ENCODE assay signal across 17 cellular contexts in genomic region chr3:53772562-53773329, GRCh38.
DNase-seq lines count a peak whose midpoint lies in the region; ATAC-seq, FAIRE-seq and TF ChIP-seq lines count a peak whose summit lies in the region.
"Had no signal": no experiment of that assay in that cellular context is flagged by ENCODE, and none has a peak within 500 bp of the region (broad histone marks: within the 10 kb centered on the region; RNA-seq: fewer than 3 reads in every experiment).

No MANE protein-coding gene starts in this region.

- no peak for TF ChIP-seq CTCF in GM12878 (IDR thresholded peaks at IDR 0.05 in 2 of 3, conservative IDR thresholded peaks at IDR 0.05 in 1 of 3; ENCODE audit: control insufficient read depth in 2 of 3, extremely low read depth in 1 of 3, insufficient read depth in 1 of 3, low read depth in 3 of 3, low read length in 3 of 3)
- no peak for TF ChIP-seq CTCF in fibroblast of villous mesenchyme (IDR thresholded peaks at IDR 0.05; ENCODE audit: insufficient read depth, low read depth, low read length)
- no peak for TF ChIP-seq CTCF in suprapubic skin (IDR thresholded peaks at IDR 0.05)

- H3K27ac ChIP-seq in GM12878 (ENCODE audit: control insufficient read depth, insufficient read depth), result peak overlapping the region; percentile 25
- no peak overlapping the region for H3K27ac ChIP-seq in suprapubic skin
- H3K27ac ChIP-seq: lower lobe of right lung, PC-9, SK-N-MC had no signal

- no peaks in the 10 kb centered on the region for H3K9me3 ChIP-seq in GM12878 (replicated peaks; ENCODE audit: control insufficient read depth, insufficient read depth, low read length)
- no peaks in the 10 kb centered on the region for H3K9me3 ChIP-seq in suprapubic skin
- H3K9me3 ChIP-seq: lower lobe of right lung, sigmoid colon had no signal

- TF ChIP-seq EP300 in GM12878 (IDR thresholded peaks at IDR 0.05; ENCODE audit: borderline replicate concordance in 1 of 2, control insufficient read depth in 1 of 2, low read depth in 2 of 2, low read length in 2 of 2) (no peak), suprapubic skin (IDR thresholded peaks at IDR 0.05) (no peak)

- no peaks in the 10 kb centered on the region for H3K79me2 ChIP-seq in GM12878 (ENCODE audit: control insufficient read depth, insufficient read depth, low read length)

- no peak for TF ChIP-seq POLR2A in GM12892 (IDR thresholded peaks at IDR 0.05; ENCODE audit: low read depth, low read length)
- TF ChIP-seq POLR2A in GM12878 (IDR thresholded peaks at IDR 0.05; ENCODE audit: low read depth, low read length), result no peak
- TF ChIP-seq POLR2A in suprapubic skin (IDR thresholded peaks at IDR 0.05), result no peak

- FAIRE-seq in GM12892 (lab: Jason Lieb, UNC), result peak; percentile 24
- no peak for FAIRE-seq in GM12878 (lab: Jason Lieb, UNC)

- H3K27me3 ChIP-seq in GM12878 (replicated peaks in 1 of 2; ENCODE audit: control insufficient read depth in 2 of 2, insufficient read depth in 2 of 2, low read length in 1 of 2) (no peaks in the 10 kb centered on the region), suprapubic skin (no peaks in the 10 kb centered on the region)
- H3K27me3 ChIP-seq: sigmoid colon had no signal

- ATAC-seq in GM12878 (no peak), HG03095 (IDR thresholded peaks at IDR 0.05; ENCODE audit: unreplicated experiment) (no peak)
- ATAC-seq in stimulated activated memory B cell treated with anti-CD40 and anti-IgM and Interleukin-4, amounts not matched to agents 10 μg/mL and 1 μg/mL and 100 μg/mL, for 72 hours, result no peak

- RAD21 ChIA-PET in GM12878 (lab: Charles Lee; ENCODE audit: unreplicated experiment), result interaction anchor here (1.0 to 4.9 kb wide), 4 partner anchors 13 to 75 kb away, joined by 4 to 41 read pairs (median 6); partner anchors contain the start of genes CHDH and IL17RB

- H3K4me1 ChIP-seq in GM12878 (ENCODE audit: control insufficient read depth, insufficient read depth, low read length) (peaks cover 29% of the 10 kb centered on the region), suprapubic skin (peaks cover 20% of the 10 kb centered on the region)

- BruUV-seq in GM12878 (replicated peaks; lab: Mats Ljungman, UMichigan), result no TSS peak

- H3K36me3 Mint-ChIP-seq in stimulated activated memory B cell treated with anti-CD40 and anti-IgM and Interleukin-4, amounts not matched to agents 10 μg/mL and 1 μg/mL and 100 μg/mL, for 72 hours, result peaks cover 32% of the 10 kb centered on the region
- H3K36me3 Mint-ChIP-seq: CD14-positive monocyte had no signal

- POLR2A ChIA-PET in GM12878 (lab: Charles Lee), result interaction anchor here (2.6 to 4.5 kb wide), 2 partner anchors 22 to 72 kb away, joined by 7 to 30 read pairs; partner anchors contain the start of genes CHDH and IL17RB

- H3K4me1 Mint-ChIP-seq in stimulated activated memory B cell treated with anti-CD40 and anti-IgM and Interleukin-4, amounts not matched to agents 10 μg/mL and 1 μg/mL and 100 μg/mL, for 72 hours, result peaks cover 77% of the 10 kb centered on the region

- no peak overlapping the region for H3K4me2 ChIP-seq in GM12878 (ENCODE audit: control insufficient read depth, insufficient read depth)
- H3K4me2 ChIP-seq: PC-9 had no signal

- intact Hi-C loops in GM12878 (cut with micrococcal nuclease; ENCODE audit: unreplicated experiment), result no loop called here

- in situ Hi-C loops in GM12878 (cut with MboI), result no loop called here

- H3K9me3 Mint-ChIP-seq in stimulated activated memory B cell treated with anti-CD40 and anti-IgM and Interleukin-4, amounts not matched to agents 10 μg/mL and 1 μg/mL and 100 μg/mL, for 72 hours, result no peaks in the 10 kb centered on the region
- H3K9me3 Mint-ChIP-seq: activated CD4-positive, alpha-beta memory T cell treated with anti-CD3 and anti-CD28 coated beads, Interleukin-2, amount 10 ng/mL, durations not matched to agents 7 days and 5 days; activated T-helper 1 cell treated with anti-CD3 and anti-CD28 coated beads, Interleukin-12 subunit alpha, Interleukin-12 subunit beta, Interleukin-2, Interleukin-4 antibody, amounts not matched to agents 30 ng/mL and 10 ng/mL and 1 ng/mL, durations not matched to agents 14 hours and 24 hours and 36 hours; CD14-positive monocyte had no signal

- DNase-seq in GM12892 (ENCODE audit: insufficient read length) (no peak), GM12878 (ENCODE audit: low read depth, low spot score) (no peak), fibroblast of villous mesenchyme (ENCODE audit: low read depth) (peak; percentile 13), NCI-H446 (lab: John Stamatoyannopoulos, UW) (no peak), suprapubic skin (ENCODE audit: low spot score in 2 of 2) (no peak)
- DNase-seq: activated CD4-positive, alpha-beta memory T cell treated with anti-CD3 and anti-CD28 coated beads, Interleukin-2, amount 10 ng/mL, durations not matched to agents 7 days and 5 days; Karpas-422; lower lobe of right lung; NCI-H1417 treated with DMSO at 0.1 percent for 48 hours; PC-9; sigmoid colon; stimulated activated CD4-positive, alpha-beta T cell treated with anti-CD3 and anti-CD28 coated beads, Interleukin-4, amount 100 ng/mL, for 1 hour had no signal

- no peak overlapping the region for H3K9ac ChIP-seq in GM12878 (ENCODE audit: control insufficient read depth, insufficient read depth, low read length)

- peak overlapping the region; percentile 78 for H3K27ac Mint-ChIP-seq in stimulated activated memory B cell treated with anti-CD40 and anti-IgM and Interleukin-4, amounts not matched to agents 10 μg/mL and 1 μg/mL and 100 μg/mL, for 72 hours
- H3K27ac Mint-ChIP-seq: activated CD4-positive, alpha-beta memory T cell treated with anti-CD3 and anti-CD28 coated beads, Interleukin-2, amount 10 ng/mL, durations not matched to agents 7 days and 5 days; activated T-helper 1 cell treated with anti-CD3 and anti-CD28 coated beads, Interleukin-12 subunit alpha, Interleukin-12 subunit beta, Interleukin-2, Interleukin-4 antibody, amounts not matched to agents 30 ng/mL and 10 ng/mL and 1 ng/mL, durations not matched to agents 14 hours and 24 hours and 36 hours; CD14-positive monocyte had no signal

- H3K27me3 Mint-ChIP-seq in stimulated activated memory B cell treated with anti-CD40 and anti-IgM and Interleukin-4, amounts not matched to agents 10 μg/mL and 1 μg/mL and 100 μg/mL, for 72 hours, result no peaks in the 10 kb centered on the region

- H2AFZ ChIP-seq in GM12878 (ENCODE audit: control insufficient read depth, low read depth, low read length), result no peak overlapping the region
- H2AFZ ChIP-seq: PC-9 had no signal

- CTCF ChIA-PET in GM12878 (lab: Yijun Ruan, JAX), result interaction anchor here (0.9 kb wide), 1 partner anchor 69 kb away, joined by 3 read pairs; no protein-coding TSS in a partner anchor

- H3K36me3 ChIP-seq in GM12878 (ENCODE audit: control insufficient read depth in 2 of 2, insufficient read depth in 2 of 2, low read length in 1 of 2), result no peaks in the 10 kb centered on the region
- no peaks in the 10 kb centered on the region for H3K36me3 ChIP-seq in suprapubic skin
- H3K36me3 ChIP-seq: lower lobe of right lung, sigmoid colon had no signal

- H3K4me3 ChIP-seq in GM12878, result no peak overlapping the region
- H3K4me3 ChIP-seq in fibroblast of villous mesenchyme (ENCODE audit: low read depth, low read length), result no peak overlapping the region
- no peak overlapping the region for H3K4me3 ChIP-seq in suprapubic skin
- H3K4me3 ChIP-seq: lower lobe of right lung, PC-9, sigmoid colon, SK-N-MC had no signal

- 93% methylated on average over 19 of the region's 19 CpGs for WGBS in GM12878 (ENCODE audit: insufficient coverage, insufficient replicate concordance, low lambda C conversion rate, missing lambda C conversion rate)
- 69% methylated on average over 19 of the region's 19 CpGs for whole genome bisulfite sequencing in suprapubic skin

- H4K20me1 ChIP-seq in GM12878 (ENCODE audit: control insufficient read depth, insufficient read depth), result no peaks in the 10 kb centered on the region

- no peak for TF ChIP-seq RAD21 in GM12878 (IDR thresholded peaks at IDR 0.05; ENCODE audit: insufficient read depth, low read depth, low read length)

- SMC1A ChIA-PET in GM12878 (lab: Charles Lee; ENCODE audit: uncharacterized antibody, unreplicated experiment), result interaction anchor here (0.9 to 4.5 kb wide), 5 partner anchors 9 to 118 kb away, joined by 3 to 40 read pairs (median 4); no protein-coding TSS in a partner anchor

- no peak overlapping the region for H3K4me3 Mint-ChIP-seq in stimulated activated memory B cell treated with anti-CD40 and anti-IgM and Interleukin-4, amounts not matched to agents 10 μg/mL and 1 μg/mL and 100 μg/mL, for 72 hours
- H3K4me3 Mint-ChIP-seq: activated CD4-positive, alpha-beta memory T cell treated with anti-CD3 and anti-CD28 coated beads, Interleukin-2, amount 10 ng/mL, durations not matched to agents 7 days and 5 days; activated T-helper 1 cell treated with anti-CD3 and anti-CD28 coated beads, Interleukin-12 subunit alpha, Interleukin-12 subunit beta, Interleukin-2, Interleukin-4 antibody, amounts not matched to agents 30 ng/mL and 10 ng/mL and 1 ng/mL, durations not matched to agents 14 hours and 24 hours and 36 hours; CD14-positive monocyte had no signal

TF ChIP-seq in GM12878, 131 proteins besides CTCF, POLR2A, EP300 and RAD21 (continues in another document):
- TF ChIP-seq JUNB (IDR thresholded peaks at IDR 0.05) (no peak), CHD2 (IDR thresholded peaks at IDR 0.05; ENCODE audit: borderline replicate concordance, low read depth, low read length) (no peak), TBL1XR1 (IDR thresholded peaks at IDR 0.05; ENCODE audit: low read depth, low read length) (no peak), MLLT1 (IDR thresholded peaks at IDR 0.05) (0 out of 2 replicates have a peak, but pooled peaks have one; percentile 51), MEF2B (IDR thresholded peaks at IDR 0.05; ENCODE audit: partially characterized antibody, poor library complexity, severe bottlenecking) (peak; percentile 18)
